ENCODE assay signal across 20 cellular contexts in the genomic region with DNA sequence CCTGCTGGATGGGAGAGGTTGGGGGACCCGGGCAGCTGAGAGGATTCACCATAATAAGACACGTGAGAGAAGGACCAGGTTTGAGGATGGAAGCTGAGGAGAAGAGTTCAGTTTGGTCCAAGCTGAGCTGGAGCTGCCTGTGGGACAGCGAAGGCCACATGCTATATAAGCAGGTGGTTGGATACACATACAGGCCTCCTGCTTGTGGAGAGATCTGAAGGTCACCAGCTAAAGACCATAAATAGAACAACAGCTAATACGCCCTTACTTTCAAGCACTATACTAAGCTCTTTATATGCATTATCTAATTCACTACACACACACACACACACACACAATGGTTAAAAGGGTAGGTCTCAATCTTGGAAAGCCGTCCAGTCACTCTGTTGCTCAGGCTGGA. TPM values are rescaled to one million over a fixed set of nuclear protein-coding genes. Genes with fewer than 3 reads are reported as not detected.
DNase-seq lines count a peak whose midpoint lies in the region; ATAC-seq and TF ChIP-seq lines count a peak whose summit lies in the region.
"Had no signal": no experiment of that assay in that cellular context is flagged by ENCODE, and none has a peak within 500 bp of the region (broad histone marks: within the 10 kb centered on the region; RNA-seq: fewer than 3 reads in every experiment).

No MANE protein-coding gene starts in this region.

- no peaks in the 10 kb centered on the region for H3K27me3 ChIP-seq in CD4-positive, alpha-beta memory T cell (ENCODE audit: insufficient read depth, low read length)
- H3K27me3 ChIP-seq: BLaER1 treated with 17β-estradiol and CSF1 and Interleukin-3, amounts not matched to agents 10 nM and 100 nM had no signal

- H3K4me3 ChIP-seq in CD4-positive, alpha-beta memory T cell (ENCODE audit: low read length in 2 of 2), result no peak overlapping the region
- H3K4me3 ChIP-seq: BLaER1 treated with 17β-estradiol and CSF1 and Interleukin-3, amounts not matched to agents 10 nM and 100 nM; GM12878 had no signal

- no peaks in the 10 kb centered on the region for H3K27me3 Mint-ChIP-seq in activated CD8-positive, alpha-beta memory T cell treated with anti-CD3 and anti-CD28 coated beads, Interleukin-2, amount 10 ng/mL, durations not matched to agents 7 days and 5 days
- no peaks in the 10 kb centered on the region for H3K27me3 Mint-ChIP-seq in CD4-positive, alpha-beta memory T cell
- H3K27me3 Mint-ChIP-seq in brain (no peaks in the 10 kb centered on the region), neural crest cell (ENCODE audit: low read depth) (no peaks in the 10 kb centered on the region)

- H3K9me3 ChIP-seq in CD4-positive, alpha-beta memory T cell (ENCODE audit: control insufficient read depth in 1 of 2, low read length in 2 of 2), result no peaks in the 10 kb centered on the region
- H3K9me3 ChIP-seq: BLaER1 treated with 17β-estradiol and CSF1 and Interleukin-3, amounts not matched to agents 10 nM and 100 nM had no signal

- H3K36me3 ChIP-seq in CD4-positive, alpha-beta memory T cell (ENCODE audit: insufficient read depth, low read length), result peaks cover 69% of the 10 kb centered on the region

- CTCF ChIA-PET in activated CD8-positive, alpha-beta memory T cell treated with anti-CD3 and anti-CD28 coated beads, Interleukin-2, amount 10 ng/mL, durations not matched to agents 7 days and 5 days (lab: Charles Lee), result interaction anchor here (0.9 to 1.4 kb wide), 2 partner anchors 14 to 87 kb away, joined by 3 read pairs; partner anchors contain the start of gene SYNRG
- CTCF ChIA-PET in CD4-positive, alpha-beta memory T cell (lab: Charles Lee; ENCODE audit: partially characterized antibody), result no interaction called here

- peaks cover 50% of the 10 kb centered on the region for H3K36me3 Mint-ChIP-seq in activated CD8-positive, alpha-beta memory T cell treated with anti-CD3 and anti-CD28 coated beads, Interleukin-2, amount 10 ng/mL, durations not matched to agents 7 days and 5 days
- peaks cover 50 to 81% of the 10 kb centered on the region in 2 donors for H3K36me3 Mint-ChIP-seq in CD4-positive, alpha-beta memory T cell
- H3K36me3 Mint-ChIP-seq in brain (peaks cover 64% of the 10 kb centered on the region), neural crest cell (ENCODE audit: low read depth) (peaks cover 17% of the 10 kb centered on the region)

- peak overlapping the region; percentile 34 for H3K27ac Mint-ChIP-seq in activated CD8-positive, alpha-beta memory T cell treated with anti-CD3 and anti-CD28 coated beads, Interleukin-2, amount 10 ng/mL, durations not matched to agents 7 days and 5 days
- H3K27ac Mint-ChIP-seq in CD4-positive, alpha-beta memory T cell, result peak overlapping the region in 5 of 7 donors; percentile 24 to 74 (median 54)
- H3K27ac Mint-ChIP-seq in brain (peak overlapping the region in 3 of 5 experiments; percentile 10 to 56 (median 24)), neural crest cell (ENCODE audit: unreplicated experiment) (peak overlapping the region; percentile 95)

- H3K9me3 Mint-ChIP-seq in activated CD8-positive, alpha-beta memory T cell treated with anti-CD3 and anti-CD28 coated beads, Interleukin-2, amount 10 ng/mL, durations not matched to agents 7 days and 5 days (ENCODE audit: low read depth), result no peaks in the 10 kb centered on the region
- no peaks in the 10 kb centered on the region for H3K9me3 Mint-ChIP-seq in CD4-positive, alpha-beta memory T cell
- H3K9me3 Mint-ChIP-seq in brain (no peaks in the 10 kb centered on the region), neural crest cell (no peaks in the 10 kb centered on the region)

- ATAC-seq in activated CD8-positive, alpha-beta memory T cell treated with anti-CD3 and anti-CD28 coated beads, Interleukin-2, amount 10 ng/mL, durations not matched to agents 7 days and 5 days, result no peak
- no peak for ATAC-seq in GM21825 (IDR thresholded peaks at IDR 0.05; ENCODE audit: unreplicated experiment)
- no peak for ATAC-seq in GM18909 (IDR thresholded peaks at IDR 0.05; ENCODE audit: poor library complexity, unreplicated experiment)
- ATAC-seq: GM12878, HCT116 had no signal

- peaks cover 24% of the 10 kb centered on the region for H3K4me1 Mint-ChIP-seq in activated CD8-positive, alpha-beta memory T cell treated with anti-CD3 and anti-CD28 coated beads, Interleukin-2, amount 10 ng/mL, durations not matched to agents 7 days and 5 days
- H3K4me1 Mint-ChIP-seq in CD4-positive, alpha-beta memory T cell, result peaks cover 4 to 31% (median 11%) of the 10 kb centered on the region in 4 donors
- H3K4me1 Mint-ChIP-seq in brain, result peaks cover under 1% of the 10 kb centered on the region
- no peaks in the 10 kb centered on the region for H3K4me1 Mint-ChIP-seq in neural crest cell

- H3K4me3 Mint-ChIP-seq in activated CD8-positive, alpha-beta memory T cell treated with anti-CD3 and anti-CD28 coated beads, Interleukin-2, amount 10 ng/mL, durations not matched to agents 7 days and 5 days, result no peak overlapping the region
- no peak overlapping the region for H3K4me3 Mint-ChIP-seq in CD4-positive, alpha-beta memory T cell
- H3K4me3 Mint-ChIP-seq in brain (no peak overlapping the region), neural crest cell (no peak overlapping the region)

- H3K4me1 ChIP-seq in CD4-positive, alpha-beta memory T cell (ENCODE audit: insufficient read depth, low read length), result peaks cover 5% of the 10 kb centered on the region

- no peak for TF ChIP-seq CTCF in brain (conservative IDR thresholded peaks at IDR 0.05)
- TF ChIP-seq CTCF in neural crest cell (conservative IDR thresholded peaks at IDR 0.05), result no peak

- H3K27ac ChIP-seq in CD4-positive, alpha-beta memory T cell (ENCODE audit: low read depth, low read length), result no peak overlapping the region
- H3K27ac ChIP-seq: BLaER1 treated with 17β-estradiol and CSF1 and Interleukin-3, amounts not matched to agents 10 nM and 100 nM; RWPE1 had no signal

- POLR2A ChIA-PET in CD4-positive, alpha-beta memory T cell (lab: Charles Lee; ENCODE audit: partially characterized antibody), result no interaction called here

- intact Hi-C loops in CD4-positive, alpha-beta memory T cell (cut with micrococcal nuclease), result no loop called here

- no peak for DNase-seq in activated CD8-positive, alpha-beta memory T cell treated with anti-CD3 and anti-CD28 coated beads, Interleukin-2, amount 10 ng/mL, durations not matched to agents 7 days and 5 days
- DNase-seq in activated CD8-positive, alpha-beta memory T cell treated with anti-CD3 and anti-CD28 coated beads, Interleukin-2, amount 50 U/mL, for 4 hours, result no peak
- no peak for DNase-seq in CD4-positive, alpha-beta memory T cell
- DNase-seq in neural crest cell (ENCODE audit: low read depth, low spot score) (no peak), medulla oblongata (ENCODE audit: extremely low spot score) (no peak)
- DNase-seq: Calu3; DMS79; MV-4-11; NCI-H1436; NCI-H2081 treated with DMSO at 0.1 percent for 48 hours; NCI-H345; NCI-H69; NK-92 treated with Interleukin-12 subunit alpha and Interleukin-12 subunit beta, amount 100 ng/mL, for 24 hours had no signal

RNA-seq across cellular contexts. Expression of gene DUSP14, which starts 32.1 kb away (rescaled TPM):
- total RNA-seq in activated CD8-positive, alpha-beta memory T cell treated with anti-CD3 and anti-CD28 coated beads, Interleukin-2, amount 10 ng/mL, durations not matched to agents 7 days and 5 days, result 10 to 100 TPM; 11.4 to 16.9 TPM
- total RNA-seq in CD4-positive, alpha-beta memory T cell, result 1 to 10 TPM; 6.6 to 7.4 TPM
- polyA plus RNA-seq in CD4-positive, alpha-beta memory T cell, result 10 to 100 TPM; 16.3 to 17.6 TPM
- 27.2 TPM for polyA plus RNA-seq in brain (ENCODE audit: insufficient read depth, low read depth, low replicate concordance)
- total RNA-seq in neural crest cell, result 21.0 and 21.5 TPM in 2 replicates

Comparison
In these comparisons a context has a peak if more than half of its experiments do, and no peak if none do; other contexts are left out.
1. H3K27ac Mint-ChIP-seq: peak in every context shown above with its lines; median percentile 95 in neural crest cell; 54 in CD4-positive, alpha-beta memory T cell; 34 in activated CD8-positive, alpha-beta memory T cell treated with anti-CD3 and anti-CD28 coated beads, Interleukin-2, amount 10 ng/mL, durations not matched to agents 7 days and 5 days; 24 in brain.